In the genomic region with DNA sequence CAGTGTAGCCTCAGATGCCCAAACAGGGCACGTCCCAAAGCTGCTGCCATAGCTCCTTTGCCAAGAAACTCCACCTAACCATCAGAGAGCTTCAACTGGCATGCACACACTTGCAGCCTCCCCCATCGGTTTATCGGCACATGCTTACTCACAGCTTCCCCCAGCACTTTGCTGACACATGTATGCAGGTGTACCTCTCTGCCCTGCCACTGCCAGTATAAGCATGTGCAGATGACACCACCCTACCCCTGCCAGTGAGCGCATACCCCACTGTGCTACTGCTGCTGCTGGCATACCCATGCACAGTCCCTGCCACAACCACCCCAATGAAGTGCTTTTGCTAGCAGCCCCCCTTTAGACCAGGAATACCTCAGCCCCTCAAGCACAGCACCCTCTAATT, we compare ENCODE assay signal across 19 cellular contexts.
DNase-seq lines count a peak whose midpoint lies in the region; ATAC-seq, FAIRE-seq and TF ChIP-seq lines count a peak whose summit lies in the region.
"Had no signal": no experiment of that assay in that cellular context is flagged by ENCODE, and none has a peak within 500 bp of the region (broad histone marks: within the 10 kb centered on the region; RNA-seq: fewer than 3 reads in every experiment).

No MANE protein-coding gene starts in this region.

- H2BK120ac ChIP-seq in H1 (replicated peaks; ENCODE audit: low read depth, low read length) = no peak overlapping the region

- TF ChIP-seq CTCF in bronchial epithelial cell (IDR thresholded peaks at IDR 0.05; ENCODE audit: insufficient read depth, low read length, severe bottlenecking) = no peak
- TF ChIP-seq CTCF in H1 (IDR thresholded peaks at IDR 0.05; ENCODE audit: control extremely low read depth in 1 of 3, insufficient read depth in 1 of 3, low read depth in 1 of 3, low read length in 3 of 3) = no peak
- no peak for TF ChIP-seq CTCF in kidney (IDR thresholded peaks at IDR 0.05; ENCODE audit: borderline replicate concordance, extremely low read depth, insufficient read depth)
- no peak for TF ChIP-seq CTCF in upper lobe of right lung (IDR thresholded peaks at IDR 0.05)

- CTCF ChIA-PET in H1 (lab: Charles Lee; ENCODE audit: partially characterized antibody) = no interaction called here

- ATAC-seq in upper lobe of right lung (peak; percentile 46), GM18867 (IDR thresholded peaks at IDR 0.05; ENCODE audit: unreplicated experiment) (no peak)
- ATAC-seq: CD8-positive, alpha-beta T cell; GM23338 had no signal

- no peak overlapping the region for H3K27ac ChIP-seq in H1 (ENCODE audit: low read depth, low read length)
- H3K27ac ChIP-seq in kidney (ENCODE audit: low read depth in 2 of 2, low read length in 2 of 2) = no peak overlapping the region
- H3K27ac ChIP-seq in upper lobe of right lung = no peak overlapping the region
- H3K27ac ChIP-seq in effector memory CD4-positive, alpha-beta T cell (ENCODE audit: insufficient read depth, low read length, poor library complexity, severe bottlenecking) = no peak overlapping the region

- no peak overlapping the region for H3K14ac ChIP-seq in H1 (ENCODE audit: insufficient read length)

- H2AFZ ChIP-seq in H1 (ENCODE audit: low read length) = no peak overlapping the region
- H2AFZ ChIP-seq: GM23338 had no signal

- H2BK20ac ChIP-seq in H1 (ENCODE audit: low read length) = 0 out of 2 replicates have a peak overlapping the region, but pooled peaks have one; percentile 27

- no peaks in the 10 kb centered on the region for H3K23me2 ChIP-seq in H1 (ENCODE audit: low read depth, low read length)

- no peak overlapping the region for H4K91ac ChIP-seq in H1 (replicated peaks; ENCODE audit: insufficient read length, low read length)

- H3K4ac ChIP-seq in H1 (replicated peaks; ENCODE audit: insufficient read length, low read depth, low read length) = no peak overlapping the region

- H3K4me2 ChIP-seq in H1 (ENCODE audit: insufficient read depth in 1 of 2, low read depth in 2 of 2, low read length in 2 of 2) = no peak overlapping the region
- H3K4me2 ChIP-seq: GM23338 had no signal

- H3K9me3 ChIP-seq in H1 (ENCODE audit: insufficient read depth in 2 of 2, low read depth in 1 of 2, low read length in 1 of 2) (no peaks in the 10 kb centered on the region), kidney (ENCODE audit: control insufficient read depth in 1 of 2, low read length in 2 of 2) (no peaks in the 10 kb centered on the region), upper lobe of right lung (no peaks in the 10 kb centered on the region)
- peaks cover 6% of the 10 kb centered on the region for H3K9me3 ChIP-seq in effector memory CD4-positive, alpha-beta T cell (ENCODE audit: control insufficient read depth, low read length)
- H3K9me3 ChIP-seq: Caco-2, HAP-1 had no signal

- H3K4me3 ChIP-seq in bronchial epithelial cell (ENCODE audit: low read depth, low read length) (no peak overlapping the region), H1 (ENCODE audit: extremely low read depth in 1 of 4, insufficient read depth in 2 of 4, low read depth in 3 of 4, low read length in 4 of 4) (no peak overlapping the region), kidney (ENCODE audit: low read length in 2 of 2) (no peak overlapping the region), upper lobe of right lung (no peak overlapping the region)
- H3K4me3 ChIP-seq in effector memory CD4-positive, alpha-beta T cell (ENCODE audit: insufficient read depth, low read depth, low read length, poor library complexity, severe bottlenecking) = no peak overlapping the region
- H3K4me3 ChIP-seq: GM23338, HAP-1 had no signal

- FAIRE-seq in bronchial epithelial cell (lab: Jason Lieb, UNC) (peak; percentile 88), H1 (lab: Jason Lieb, UNC) (no peak), kidney (lab: Jason Lieb, UNC) (no peak)
- FAIRE-seq: G401.6, GM12892, H54 had no signal

- no peak overlapping the region for H3K23ac ChIP-seq in H1 (ENCODE audit: insufficient read length)

- no peak overlapping the region for H3K56ac ChIP-seq in H1 (replicated peaks; ENCODE audit: insufficient read length, low read depth, low read length)

- WGBS in H1 (ENCODE audit: extremely low coverage in 1 of 2, insufficient coverage in 1 of 2, insufficient read length in 1 of 2, insufficient replicate concordance in 2 of 2, low coverage in 1 of 2, low lambda C conversion rate in 2 of 2, missing lambda C conversion rate in 1 of 2), 2 experiments = 95% methylated on average over 4 of the region's 4 CpGs; no CpG with 5 or more reads in 1 of the 2 experiments

- DNase-seq in bronchial epithelial cell (ENCODE audit: low read depth) (no peak), H1 (ENCODE audit: low read depth in 1 of 2, low spot score in 2 of 2) (no peak), kidney (peak; percentile 42), upper lobe of right lung (peak; percentile 25), iPS-NIHi11 (ENCODE audit: low spot score) (no peak)
- no peak for DNase-seq in effector memory CD4-positive, alpha-beta T cell
- DNase-seq: C1 segment of cervical spinal cord; Caco-2; CD4-positive, CD25-positive, alpha-beta regulatory T cell; CD8-positive, alpha-beta T cell; DMS153; DND-41; HFFc6 had no signal

- H2BK15ac ChIP-seq in H1 (ENCODE audit: low read length) = no peak overlapping the region

- no peaks in the 10 kb centered on the region for H4K20me1 ChIP-seq in H1 (replicated peaks in 1 of 2; ENCODE audit: control insufficient read depth in 1 of 2, insufficient read depth in 2 of 2, low read length in 2 of 2)

- H3K36me3 ChIP-seq in bronchial epithelial cell (ENCODE audit: control insufficient read depth, insufficient read depth, low read length) (no peaks in the 10 kb centered on the region), H1 (ENCODE audit: control insufficient read depth in 2 of 4, insufficient read depth in 4 of 4, low read length in 3 of 4) (no peaks in the 10 kb centered on the region), kidney (ENCODE audit: control insufficient read depth in 1 of 2, insufficient read depth in 2 of 2, low read length in 2 of 2) (no peaks in the 10 kb centered on the region), upper lobe of right lung (no peaks in the 10 kb centered on the region)
- H3K36me3 ChIP-seq in effector memory CD4-positive, alpha-beta T cell (ENCODE audit: control insufficient read depth, insufficient read depth, low read length) = no peaks in the 10 kb centered on the region
- H3K36me3 ChIP-seq: HAP-1 had no signal

- H4K5ac ChIP-seq in H1 (ENCODE audit: insufficient read length, low read depth, low read length) = no peak overlapping the region

- intact Hi-C loops in kidney (cut with DNase I) (no loop called here), upper lobe of right lung (cut with DNase I) (no loop called here)

- no peak overlapping the region for H3K18ac ChIP-seq in H1 (ENCODE audit: extremely low read depth, low read length)

- no peak for TF ChIP-seq RAD21 in H1 (IDR thresholded peaks at IDR 0.05 in 1 of 2, conservative IDR thresholded peaks at IDR 0.05 in 1 of 2; ENCODE audit: low read depth in 2 of 2, low read length in 2 of 2)

- H3K9ac ChIP-seq in H1 (replicated peaks in 1 of 4; ENCODE audit: extremely low read depth in 1 of 4, low read depth in 3 of 4, low read length in 3 of 4) (no peak overlapping the region), kidney (ENCODE audit: low read length in 2 of 2) (no peak overlapping the region)

- POLR2A ChIA-PET in H1 (lab: Charles Lee; ENCODE audit: partially characterized antibody) = no interaction called here

- H3K27me3 ChIP-seq in bronchial epithelial cell (ENCODE audit: control insufficient read depth, insufficient read depth, low read length) (no peaks in the 10 kb centered on the region), H1 (replicated peaks in 1 of 4; ENCODE audit: control insufficient read depth in 3 of 4, extremely low read depth in 1 of 4, insufficient read depth in 3 of 4, low read length in 3 of 4) (no peaks in the 10 kb centered on the region), upper lobe of right lung (no peaks in the 10 kb centered on the region)
- H3K27me3 ChIP-seq in effector memory CD4-positive, alpha-beta T cell (replicated peaks; ENCODE audit: control insufficient read depth, insufficient read depth, low read length, poor library complexity, severe bottlenecking) = no peaks in the 10 kb centered on the region

- no peaks in the 10 kb centered on the region for H3K79me1 ChIP-seq in H1 (ENCODE audit: low read depth, low read length)

- H4K8ac ChIP-seq in H1 (ENCODE audit: extremely low read depth, insufficient read depth, low read length) = no peak overlapping the region

- H3K4me1 ChIP-seq in H1 (replicated peaks in 1 of 4; ENCODE audit: control insufficient read depth in 3 of 4, insufficient read depth in 4 of 4, low read length in 3 of 4) (no peaks in the 10 kb centered on the region), kidney (ENCODE audit: control insufficient read depth in 1 of 2, insufficient read depth in 1 of 2, low read depth in 1 of 2, low read length in 2 of 2) (no peaks in the 10 kb centered on the region), upper lobe of right lung (no peaks in the 10 kb centered on the region)
- H3K4me1 ChIP-seq in effector memory CD4-positive, alpha-beta T cell (ENCODE audit: control insufficient read depth, insufficient read depth, low read length, poor library complexity, severe bottlenecking) = no peaks in the 10 kb centered on the region
- H3K4me1 ChIP-seq: Caco-2, HAP-1 had no signal

- no peak overlapping the region for H2BK12ac ChIP-seq in H1 (ENCODE audit: low read depth, low read length)

- H2BK5ac ChIP-seq in H1 (ENCODE audit: low read depth, low read length) = no peak overlapping the region

- H3K79me2 ChIP-seq in H1 (ENCODE audit: control insufficient read depth in 1 of 2, insufficient read depth in 2 of 2, low read length in 2 of 2) = no peaks in the 10 kb centered on the region

- TF ChIP-seq EP300 in H1 (IDR thresholded peaks at IDR 0.05; ENCODE audit: borderline replicate concordance in 1 of 2, low read depth in 2 of 2, low read length in 2 of 2) = no peak

- no peak overlapping the region for H2AK5ac ChIP-seq in H1 (ENCODE audit: low read depth, low read length)

- TF ChIP-seq POLR2A in H1 (IDR thresholded peaks at IDR 0.05; ENCODE audit: control extremely low read depth in 1 of 2, low read depth in 2 of 2, low read length in 2 of 2) = no peak

TF ChIP-seq in H1, 55 proteins besides CTCF, POLR2A, EP300 and RAD21 (continues in another document):
- no peak for TF ChIP-seq BCL11A (IDR thresholded peaks at IDR 0.05; ENCODE audit: low read depth in 2 of 2, low read length in 2 of 2)
- no peak for TF ChIP-seq CBX5 (IDR thresholded peaks at IDR 0.05; ENCODE audit: low read depth, low read length)
- TF ChIP-seq KDM4A (IDR thresholded peaks at IDR 0.05; ENCODE audit: low read depth, low read length, severe bottlenecking) = no peak
- TF ChIP-seq SP2 (IDR thresholded peaks at IDR 0.05; ENCODE audit: low read length) = no peak
- no peak for TF ChIP-seq JUN (IDR thresholded peaks at IDR 0.05; ENCODE audit: low read depth, low read length)
- TF ChIP-seq SP4 (IDR thresholded peaks at IDR 0.05; ENCODE audit: low read length) = no peak
- no peak for TF ChIP-seq SUZ12 (IDR thresholded peaks at IDR 0.05; ENCODE audit: low read length)
- no peak for TF ChIP-seq KDM1A (IDR thresholded peaks at IDR 0.05; ENCODE audit: borderline replicate concordance, low read length)
- no peak for TF ChIP-seq HDAC2 (IDR thresholded peaks at IDR 0.05; ENCODE audit: borderline replicate concordance in 1 of 2, low read depth in 2 of 2, low read length in 2 of 2)
- no peak for TF ChIP-seq KDM5A (IDR thresholded peaks at IDR 0.05; ENCODE audit: low read length)

Comparison
In these comparisons a context has a peak if more than half of its experiments do, and no peak if none do; other contexts are left out.
1. DNase-seq: peak in kidney (single experiment) and upper lobe of right lung (single experiment); none in bronchial epithelial cell (single experiment), H1 (0 of 2), effector memory CD4-positive, alpha-beta T cell (0 of 3) and iPS-NIHi11 (single experiment).